Comparison of ENCODE assay signal across 7 cellular contexts in genomic region chr5:21484498-21484889, GRCh38.
A peak's percentile ranks its signal among the peaks of the same experiment; 100 is the strongest.
DNase-seq lines count a peak whose midpoint lies in the region; ATAC-seq and TF ChIP-seq lines count a peak whose summit lies in the region.
"Not testable (repeated sequence)": the region's sequence is repeated elsewhere in the genome, so short reads cannot be mapped to it uniquely, and the experiment has no call there.

No MANE protein-coding gene starts in this region.

- H3K27ac Mint-ChIP-seq in activated T-cell treated with anti-CD3 and anti-CD28 coated beads, Interleukin-2, amount 50 U/mL, for 24 hours: not testable (repeated sequence)

- not testable (repeated sequence) for ATAC-seq in Right ventricle myocardium inferior; right cardiac atrium; aorta (ENCODE audit: low FRiP score)

- not testable (repeated sequence) for H3K9me3 Mint-ChIP-seq in activated T-cell treated with anti-CD3 and anti-CD28 coated beads, Interleukin-2, amount 50 U/mL, for 24 hours

- not testable (repeated sequence) for H3K4me3 Mint-ChIP-seq in activated T-cell treated with anti-CD3 and anti-CD28 coated beads, Interleukin-2, amount 50 U/mL, for 24 hours

- not testable (repeated sequence) for H3K36me3 ChIP-seq in HEK293 (ENCODE audit: control insufficient read depth in 2 of 2, insufficient read depth in 1 of 2, low read length in 2 of 2); aorta (ENCODE audit: control insufficient read depth in 1 of 2, insufficient read depth in 2 of 2, low read length in 1 of 2)

- not testable (repeated sequence) for H3K4me1 ChIP-seq in HEK293 (ENCODE audit: control insufficient read depth, insufficient read depth, low read length); right cardiac atrium (ENCODE audit: control insufficient read depth, insufficient read depth, low read length); aorta (ENCODE audit: control insufficient read depth in 1 of 2, insufficient read depth in 2 of 2, low read length in 2 of 2)

- not testable (repeated sequence) for TF ChIP-seq CTCF in HEK293 (tag by site-specific recombination; IDR thresholded peaks at IDR 0.05)

- H3K9me3 ChIP-seq in HEK293 (ENCODE audit: control insufficient read depth, insufficient read depth, low read depth, low read length); aorta (ENCODE audit: control insufficient read depth, low read length): not testable (repeated sequence)
- H3K9me3 ChIP-seq in right cardiac atrium (ENCODE audit: control insufficient read depth, low read length): peaks cover 19% of the 10 kb centered on the region

- not testable (repeated sequence) for H3K4me1 Mint-ChIP-seq in activated T-cell treated with anti-CD3 and anti-CD28 coated beads, Interleukin-2, amount 50 U/mL, for 24 hours (ENCODE audit: low read depth)

- intact Hi-C loops in Right ventricle myocardium inferior (cut with DNase I); cardiac septum (cut with DNase I); right cardiac atrium (cut with DNase I); aorta (cut with DNase I): not testable (repeated sequence)

- 98% methylated on average over 15 of the region's 19 CpGs for WGBS in right cardiac atrium
- WGBS in aorta, 2 donors: 98 to 99% methylated on average over 11 to 15 of the region's 19 CpGs

- not testable (repeated sequence) for H3K27ac ChIP-seq in HEK293 (ENCODE audit: extremely low read depth, low read depth, low read length); right cardiac atrium (ENCODE audit: low read length); aorta (ENCODE audit: low read depth in 1 of 2, low read length in 2 of 2)

- POLR2A ChIA-PET in HEK293 (lab: Yijun Ruan, JAX): not testable (repeated sequence)

- CTCF ChIA-PET in HEK293 (lab: Yijun Ruan, JAX): not testable (repeated sequence)

- not testable (repeated sequence) for H3K27me3 Mint-ChIP-seq in activated T-cell treated with anti-CD3 and anti-CD28 coated beads, Interleukin-2, amount 50 U/mL, for 24 hours

- peaks cover 48% of the 10 kb centered on the region for H3K36me3 Mint-ChIP-seq in activated T-cell treated with anti-CD3 and anti-CD28 coated beads, Interleukin-2, amount 50 U/mL, for 24 hours (ENCODE audit: low read depth)

- peak; percentile 37 for DNase-seq in activated T-cell treated with anti-CD3 and anti-CD28 coated beads, Interleukin-2, amount 50 U/mL, for 24 hours
- DNase-seq in Right ventricle myocardium inferior (ENCODE audit: missing footprints): peak; percentile 69
- DNase-seq in cardiac septum (ENCODE audit: low spot score): peak; percentile 77
- peak; percentile 47 to 70 (median 55) for DNase-seq in right cardiac atrium
- DNase-seq in mesenteric fat pad (ENCODE audit: low spot score): peak; percentile 95
- DNase-seq in aorta: peak; percentile 50 to 88

- H3K27me3 ChIP-seq in right cardiac atrium (ENCODE audit: control insufficient read depth, insufficient read depth); aorta (ENCODE audit: control insufficient read depth in 1 of 2, insufficient read depth in 2 of 2, low read length in 1 of 2): not testable (repeated sequence)

- H3K4me3 ChIP-seq in HEK293 (ENCODE audit: low read depth, low read length); right cardiac atrium (ENCODE audit: low read length); aorta (ENCODE audit: low read length in 2 of 2): not testable (repeated sequence)

TF ChIP-seq in HEK293, 187 proteins besides CTCF, POLR2A, EP300 and RAD21:
- 0 out of 2 replicates have a peak, but pooled peaks have one; percentile 23 for TF ChIP-seq ZNF202 (tag by site-specific recombination; IDR thresholded peaks at IDR 0.05; ENCODE audit: borderline replicate concordance)
TF ChIP-seq in HEK293: peak in this region for 1; not testable (repeated sequence) for 186.

Comparison
In these comparisons a context has a peak if more than half of its experiments do, and no peak if none do; other contexts are left out.
1. DNase-seq: peak in every context shown above with its lines; median percentile 95 in mesenteric fat pad; 77 in cardiac septum; 69 in Right ventricle myocardium inferior; 69 in aorta; 55 in right cardiac atrium; 37 in activated T-cell treated with anti-CD3 and anti-CD28 coated beads, Interleukin-2, amount 50 U/mL, for 24 hours.